Comparison of ENCODE assay signal across 13 cellular contexts in genomic region chr10:102281103-102281502, GRCh38. TPM values are rescaled to one million over a fixed set of nuclear protein-coding genes. Genes with fewer than 3 reads are reported as not detected.
DNase-seq lines count a peak whose midpoint lies in the region; ATAC-seq and TF ChIP-seq lines count a peak whose summit lies in the region.
"Had no signal": no experiment of that assay in that cellular context is flagged by ENCODE, and none has a peak within 500 bp of the region (broad histone marks: within the 10 kb centered on the region; RNA-seq: fewer than 3 reads in every experiment).

No MANE protein-coding gene starts in this region.

- intact Hi-C loops in A673 (cut with micrococcal nuclease; ENCODE audit: unreplicated experiment) (no loop called here), lower lobe of right lung (cut with DNase I) (no loop called here)

- BruUV-seq in A673 (replicated peaks; lab: Mats Ljungman, UMichigan) = no TSS peak

- no peaks in the 10 kb centered on the region for H3K27me3 Mint-ChIP-seq in effector memory CD8-positive, alpha-beta T cell
- H3K27me3 Mint-ChIP-seq: progenitor cell of endocrine pancreas had no signal

- DNase-seq in A673 (ENCODE audit: low spot score) (peak; percentile 64), adipocyte (ENCODE audit: low read depth) (peak; percentile 19), lower lobe of right lung (no peak), NCI-H1417 treated with DMSO at 0.1 percent for 48 hours (lab: John Stamatoyannopoulos, UW) (no peak), AG20443 (ENCODE audit: low spot score) (no peak)
- no peak for DNase-seq in effector memory CD8-positive, alpha-beta T cell
- DNase-seq: activated effector memory CD4-positive, alpha-beta T cell treated with anti-CD3 and anti-CD28 coated beads, Interleukin-2, amount 50 U/mL, for 16 hours; COR-L47; NCI-H526 had no signal

- POLR2A ChIA-PET in A673 (lab: Charles Lee; ENCODE audit: low non-redundant PET) = interaction anchor here (0.6 kb wide), 1 partner anchor 737 kb away, joined by 4 read pairs; no protein-coding TSS in a partner anchor

- H3K27ac Mint-ChIP-seq in effector memory CD8-positive, alpha-beta T cell = peak overlapping the region in 1 of 2 donors; percentile 28

- H3K9me3 ChIP-seq in A673 (ENCODE audit: low read depth, low read length, poor library complexity, severe bottlenecking) = no peaks in the 10 kb centered on the region
- H3K9me3 ChIP-seq in adipocyte (ENCODE audit: control insufficient read depth, low read length) = no peaks in the 10 kb centered on the region
- no peaks in the 10 kb centered on the region for H3K9me3 ChIP-seq in lower lobe of right lung

- TF ChIP-seq CTCF in A673 (conservative IDR thresholded peaks at IDR 0.05; ENCODE audit: low read depth, low read length) = no peak
- TF ChIP-seq CTCF in lower lobe of right lung (IDR thresholded peaks at IDR 0.05) = no peak

- ATAC-seq in lower lobe of right lung (no peak), GM21515 (IDR thresholded peaks at IDR 0.05; ENCODE audit: unreplicated experiment) (no peak)
- no peak for ATAC-seq in effector memory CD8-positive, alpha-beta T cell (replicated peaks)

- CTCF ChIA-PET in A673 (lab: Charles Lee) = no interaction called here

- H3K9ac ChIP-seq in adipocyte (ENCODE audit: low read length) = peak overlapping the region; percentile 5

- H3K36me3 Mint-ChIP-seq in effector memory CD8-positive, alpha-beta T cell (ENCODE audit: insufficient read depth) = peaks cover 35% of the 10 kb centered on the region

- peak overlapping the region; percentile 33 for H3K27ac ChIP-seq in A673 (ENCODE audit: low read depth, low read length, poor library complexity, severe bottlenecking)
- peak overlapping the region; percentile 39 for H3K27ac ChIP-seq in lower lobe of right lung

- H3K36me3 ChIP-seq in A673 (ENCODE audit: insufficient read depth, low read length, poor library complexity, severe bottlenecking) (peaks cover 7% of the 10 kb centered on the region), adipocyte (ENCODE audit: control insufficient read depth, insufficient read depth, low read length, severe bottlenecking) (peaks cover 17% of the 10 kb centered on the region), lower lobe of right lung (peaks cover 18% of the 10 kb centered on the region)

- H3K4me1 ChIP-seq in A673 (ENCODE audit: insufficient read depth, low read length, poor library complexity, severe bottlenecking) (peaks cover 17% of the 10 kb centered on the region), adipocyte (ENCODE audit: control insufficient read depth, insufficient read depth, low read length) (peaks cover 14% of the 10 kb centered on the region), lower lobe of right lung (peaks cover 38% of the 10 kb centered on the region)

- no peak overlapping the region for H3K4me3 Mint-ChIP-seq in effector memory CD8-positive, alpha-beta T cell

- H3K9me3 Mint-ChIP-seq in effector memory CD8-positive, alpha-beta T cell = no peaks in the 10 kb centered on the region

- H3K27me3 ChIP-seq in A673 (replicated peaks; ENCODE audit: insufficient read depth, low read depth, low read length, poor library complexity) (no peaks in the 10 kb centered on the region), adipocyte (replicated peaks; ENCODE audit: control insufficient read depth, insufficient read depth, low read length) (no peaks in the 10 kb centered on the region), lower lobe of right lung (ENCODE audit: low read depth) (no peaks in the 10 kb centered on the region)

- H3K4me3 ChIP-seq in A673 (ENCODE audit: low read depth, low read length, poor library complexity, severe bottlenecking) (peak overlapping the region; percentile 1), GM08714 (ENCODE audit: low read length) (0 out of 2 replicates have a peak overlapping the region, but pooled peaks have one; percentile 36), adipocyte (ENCODE audit: low read length) (peak overlapping the region; percentile 51), lower lobe of right lung (peak overlapping the region; percentile 20)
- H3K4me3 ChIP-seq: K562 had no signal

- peaks cover 25 to 48% of the 10 kb centered on the region in 2 donors for H3K4me1 Mint-ChIP-seq in effector memory CD8-positive, alpha-beta T cell (ENCODE audit: low read depth in 2 of 2)

RNA-seq across cellular contexts. Expression of gene GBF1, which starts 35.8 kb away (rescaled TPM):
- 48.4 and 50.0 TPM in 2 replicates for total RNA-seq in A673 (2021)
- 40.3 TPM for total RNA-seq in lower lobe of right lung

RNA-seq across cellular contexts. Expression of gene PITX3, which starts 39.8 kb away (rescaled TPM):
- total RNA-seq in A673 (2021) (not detected in 2 replicates), lower lobe of right lung (not detected)
- total RNA-seq: progenitor cell of endocrine pancreas had no signal

RNA-seq across cellular contexts. Expression of gene ELOVL3, which starts 55.0 kb away (rescaled TPM):
- total RNA-seq in A673 (2021) = 0.44 TPM in 1 of 2 replicates, not detected in the other
- 0.92 TPM for total RNA-seq in lower lobe of right lung
- total RNA-seq: progenitor cell of endocrine pancreas had no signal

Comparison
In these comparisons a context has a peak if more than half of its experiments do, and no peak if none do; other contexts are left out.
1. DNase-seq: peak in A673 (single experiment) and adipocyte (single experiment); none in lower lobe of right lung (single experiment), effector memory CD8-positive, alpha-beta T cell (0 of 3), NCI-H1417 treated with DMSO at 0.1 percent for 48 hours (single experiment) and AG20443 (single experiment).
2. H3K4me3 ChIP-seq: peak in every context shown above with its lines; median percentile 51 in adipocyte; 36 in GM08714; 20 in lower lobe of right lung; 1 in A673.